ENCODE assay signal across 9 cellular contexts in genomic region chr4:48033825-48034413, GRCh38. TPM values are rescaled to one million over a fixed set of nuclear protein-coding genes. Genes with fewer than 3 reads are reported as not detected.
A peak's percentile ranks its signal among the peaks of the same experiment; 100 is the strongest.
DNase-seq lines count a peak whose midpoint lies in the region; ATAC-seq and TF ChIP-seq lines count a peak whose summit lies in the region.
"Had no signal": no experiment of that assay in that cellular context is flagged by ENCODE, and none has a peak within 500 bp of the region (broad histone marks: within the 10 kb centered on the region; RNA-seq: fewer than 3 reads in every experiment).

No MANE protein-coding gene starts in this region.

- no peaks in the 10 kb centered on the region for H3K27me3 ChIP-seq in tibial artery
- H3K27me3 ChIP-seq: neutrophil had no signal

- peaks cover 26% of the 10 kb centered on the region for H3K27me3 Mint-ChIP-seq in activated CD8-positive, alpha-beta memory T cell treated with anti-CD3 and anti-CD28 coated beads, Interleukin-2, amount 10 ng/mL, durations not matched to agents 7 days and 5 days

- H3K4me3 ChIP-seq in fibroblast of mammary gland (ENCODE audit: control insufficient read depth, low read depth, low read length) (no peak overlapping the region), tibial artery (no peak overlapping the region)

- no peaks in the 10 kb centered on the region for H3K9me3 ChIP-seq in tibial artery
- H3K9me3 ChIP-seq: neutrophil had no signal

- no peaks in the 10 kb centered on the region for H3K36me3 ChIP-seq in tibial artery
- H3K36me3 ChIP-seq: neutrophil had no signal

- no peak overlapping the region for H3K27ac Mint-ChIP-seq in activated CD8-positive, alpha-beta memory T cell treated with anti-CD3 and anti-CD28 coated beads, Interleukin-2, amount 10 ng/mL, durations not matched to agents 7 days and 5 days

- H3K4me1 ChIP-seq in tibial artery, result peaks cover 0 to 9% (median 3%) of the 10 kb centered on the region in 4 donors

- peak; percentile 25 for ATAC-seq in GM19351 (IDR thresholded peaks at IDR 0.05; ENCODE audit: unreplicated experiment)
- peak; percentile 80 for ATAC-seq in activated CD8-positive, alpha-beta memory T cell treated with anti-CD3 and anti-CD28 coated beads, Interleukin-2, amount 10 ng/mL, durations not matched to agents 7 days and 5 days

- no peak overlapping the region for H3K4me3 Mint-ChIP-seq in activated CD8-positive, alpha-beta memory T cell treated with anti-CD3 and anti-CD28 coated beads, Interleukin-2, amount 10 ng/mL, durations not matched to agents 7 days and 5 days

- CTCF ChIA-PET in activated CD8-positive, alpha-beta memory T cell treated with anti-CD3 and anti-CD28 coated beads, Interleukin-2, amount 10 ng/mL, durations not matched to agents 7 days and 5 days (lab: Charles Lee), result interaction anchor here (0.9 to 3.7 kb wide), 17 partner anchors 8 to 111 kb away, joined by 3 to 19 read pairs (median 5); no protein-coding TSS in a partner anchor

- DNase-seq in NCI-H146 (lab: John Stamatoyannopoulos, UW) (peak; percentile 13), fibroblast of mammary gland (ENCODE audit: low read depth) (peak; percentile 16), NCI-H1092 treated with DMSO at 0.1 percent for 48 hours (lab: John Stamatoyannopoulos, UW) (no peak), tibial artery (no peak)
- peak; percentile 73 for DNase-seq in activated CD8-positive, alpha-beta memory T cell treated with anti-CD3 and anti-CD28 coated beads, Interleukin-2, amount 10 ng/mL, durations not matched to agents 7 days and 5 days
- peak; percentile 50 to 55 for DNase-seq in stimulated activated CD4-positive, alpha-beta T cell treated with anti-CD3 and anti-CD28 coated beads, Interleukin-2, amount 100 ng/mL, for 48 hours

- no peaks in the 10 kb centered on the region for H3K9me3 Mint-ChIP-seq in activated CD8-positive, alpha-beta memory T cell treated with anti-CD3 and anti-CD28 coated beads, Interleukin-2, amount 10 ng/mL, durations not matched to agents 7 days and 5 days (ENCODE audit: low read depth)

- TF ChIP-seq CTCF in C4-2B (conservative IDR thresholded peaks at IDR 0.05) (peak; percentile 71), fibroblast of mammary gland (conservative IDR thresholded peaks at IDR 0.05; ENCODE audit: control insufficient read depth, insufficient read depth, low read depth, low read length) (peak; percentile 57), tibial artery (IDR thresholded peaks at IDR 0.05) (peak in 1 of 2 experiments; percentile 12)

- H3K27ac ChIP-seq in C4-2B (no peak overlapping the region), tibial artery (no peak overlapping the region)
- H3K27ac ChIP-seq: neutrophil had no signal

- peaks cover 4% of the 10 kb centered on the region for H3K4me1 Mint-ChIP-seq in activated CD8-positive, alpha-beta memory T cell treated with anti-CD3 and anti-CD28 coated beads, Interleukin-2, amount 10 ng/mL, durations not matched to agents 7 days and 5 days

- intact Hi-C loops in tibial artery (cut with DNase I; ENCODE audit: low total_unique reads), result no loop called here

- H3K36me3 Mint-ChIP-seq in activated CD8-positive, alpha-beta memory T cell treated with anti-CD3 and anti-CD28 coated beads, Interleukin-2, amount 10 ng/mL, durations not matched to agents 7 days and 5 days, result no peaks in the 10 kb centered on the region

RNA-seq across cellular contexts. Expression of gene NIPAL1, which starts 17.3 kb away (rescaled TPM):
- total RNA-seq in activated CD8-positive, alpha-beta memory T cell treated with anti-CD3 and anti-CD28 coated beads, Interleukin-2, amount 10 ng/mL, durations not matched to agents 7 days and 5 days, result 1 to 10 TPM in 1 of 2 experiments, under 1 TPM in 1; 0.35 to 1.4 TPM

RNA-seq across cellular contexts. Expression of gene CNGA1, which starts 17.4 kb away (rescaled TPM):
- total RNA-seq in activated CD8-positive, alpha-beta memory T cell treated with anti-CD3 and anti-CD28 coated beads, Interleukin-2, amount 10 ng/mL, durations not matched to agents 7 days and 5 days, result not detected

Comparison
In these comparisons a context has a peak if more than half of its experiments do, and no peak if none do; other contexts are left out.
1. DNase-seq: peak in NCI-H146 (single experiment), activated CD8-positive, alpha-beta memory T cell treated with anti-CD3 and anti-CD28 coated beads, Interleukin-2, amount 10 ng/mL, durations not matched to agents 7 days and 5 days (single experiment), fibroblast of mammary gland (single experiment) and stimulated activated CD4-positive, alpha-beta T cell treated with anti-CD3 and anti-CD28 coated beads, Interleukin-2, amount 100 ng/mL, for 48 hours (2 of 2); none in NCI-H1092 treated with DMSO at 0.1 percent for 48 hours (single experiment) and tibial artery (0 of 2).